ENCODE assay signal across 10 cellular contexts in the genomic region with DNA sequence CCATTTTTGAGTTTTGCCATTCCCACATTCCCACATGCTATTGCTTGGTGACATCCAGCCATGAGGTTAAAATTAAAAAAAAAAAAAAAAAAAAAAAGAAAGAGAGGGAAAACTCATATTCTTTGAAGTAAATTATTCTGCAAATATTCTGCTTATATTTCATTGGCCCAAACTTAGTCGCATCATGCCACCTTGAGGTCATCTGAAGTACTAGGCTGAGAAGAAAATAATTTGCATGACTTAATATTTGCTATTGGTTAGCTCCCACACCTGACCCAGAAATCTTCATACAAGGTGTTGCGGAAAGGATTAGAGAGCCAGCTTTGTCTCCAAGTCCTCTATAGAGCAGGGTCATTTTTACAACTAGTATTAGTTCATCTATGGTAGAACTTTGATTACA.
DNase-seq lines count a peak whose midpoint lies in the region; ATAC-seq and TF ChIP-seq lines count a peak whose summit lies in the region.
"Had no signal": no experiment of that assay in that cellular context is flagged by ENCODE, and none has a peak within 500 bp of the region (broad histone marks: within the 10 kb centered on the region; RNA-seq: fewer than 3 reads in every experiment).

No MANE protein-coding gene starts in this region.

- H3K27ac ChIP-seq in 22Rv1 (no peak overlapping the region), thyroid gland (no peak overlapping the region)
- H3K27ac ChIP-seq: right atrium auricular region, SJCRH30 had no signal

- ATAC-seq in GM18867 (IDR thresholded peaks at IDR 0.05; ENCODE audit: unreplicated experiment) (peak; percentile 71), HG02571 (IDR thresholded peaks at IDR 0.05; ENCODE audit: unreplicated experiment) (no peak)

- in situ Hi-C loops in astrocyte of the cerebellum (cut with HindIII; ENCODE audit: low sequenced_read_pairs), result loop anchor here (10.0 kb wide), 1 partner anchor 46 kb away; no protein-coding TSS in a partner anchor

- 91 to 94% methylated on average over 2 of the region's 2 CpGs for WGBS in thyroid gland, 2 donors

- H3K27me3 ChIP-seq in thyroid gland, result no peaks in the 10 kb centered on the region
- H3K27me3 ChIP-seq: right atrium auricular region, SJCRH30 had no signal

- H3K36me3 ChIP-seq in thyroid gland, result no peaks in the 10 kb centered on the region
- H3K36me3 ChIP-seq: right atrium auricular region, SJCRH30 had no signal

- H3K9me3 ChIP-seq in thyroid gland, result no peaks in the 10 kb centered on the region
- H3K9me3 ChIP-seq: right atrium auricular region, SJCRH30 had no signal

- TF ChIP-seq POLR2A in NB4 (IDR thresholded peaks at IDR 0.05; ENCODE audit: extremely low read depth, insufficient read length) (no peak), thyroid gland (IDR thresholded peaks at IDR 0.05) (no peak)

- no peaks in the 10 kb centered on the region for H3K4me1 ChIP-seq in thyroid gland
- H3K4me1 ChIP-seq: right atrium auricular region, SJCRH30 had no signal

- DNase-seq in NB4 (ENCODE audit: low read depth), result peak; percentile 27
- no peak for DNase-seq in astrocyte of the cerebellum (ENCODE audit: low read depth)
- no peak for DNase-seq in kidney glomerular epithelial cell (lab: John Stamatoyannopoulos, UW)
- no peak for DNase-seq in thyroid gland
- DNase-seq in stimulated activated CD4-positive, alpha-beta T cell treated with anti-CD3 and anti-CD28 coated beads, Interleukin-2, amount 100 ng/mL, for 24 hours, result no peak

- intact Hi-C loops in thyroid gland (cut with DNase I), result no loop called here

- no peak overlapping the region for H3K4me3 ChIP-seq in NB4 (ENCODE audit: low read depth, low read length)
- no peak overlapping the region for H3K4me3 ChIP-seq in astrocyte of the cerebellum (ENCODE audit: low read depth, low read length)
- H3K4me3 ChIP-seq in thyroid gland (replicated peaks in 1 of 3), result no peak overlapping the region
- H3K4me3 ChIP-seq: right atrium auricular region, SJCRH30 had no signal

- peak; percentile 63 for TF ChIP-seq CTCF in 22Rv1 (IDR thresholded peaks at IDR 0.05)
- peak; percentile 31 for TF ChIP-seq CTCF in NB4 (IDR thresholded peaks at IDR 0.05; ENCODE audit: low read depth, low read length)
- TF ChIP-seq CTCF in astrocyte of the cerebellum (IDR thresholded peaks at IDR 0.05; ENCODE audit: low read depth, low read length, missing control alignments), result peak; percentile 31
- TF ChIP-seq CTCF in thyroid gland (IDR thresholded peaks at IDR 0.05), result no peak

Comparison
In these comparisons a context has a peak if more than half of its experiments do, and no peak if none do; other contexts are left out.
1. CTCF ChIP-seq: peak in 22Rv1 (single experiment), NB4 (single experiment) and astrocyte of the cerebellum (single experiment); none in thyroid gland (0 of 6).